In the genomic region with DNA sequence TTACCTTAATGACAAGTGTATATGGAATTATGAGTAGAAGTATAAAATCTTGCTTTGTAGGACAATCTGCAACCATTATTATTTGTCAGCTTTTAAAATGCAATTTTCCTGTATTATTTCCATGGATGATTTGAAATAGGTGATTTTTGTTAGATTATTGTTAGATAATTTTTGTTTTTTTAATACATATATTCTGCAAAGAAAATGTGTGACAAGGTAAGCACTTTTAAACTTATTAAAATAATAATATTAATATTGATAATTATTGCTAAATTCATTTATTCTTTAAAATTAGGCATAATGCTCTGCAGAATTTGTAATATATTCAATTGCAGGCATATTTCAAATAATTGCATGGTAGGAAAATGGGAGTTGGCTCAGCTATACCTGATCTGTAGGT, we compare ENCODE assay signal across 34 cellular contexts.
"Had no signal": no experiment of that assay in that cellular context is flagged by ENCODE, and none has a peak within 500 bp of the region (broad histone marks: within the 10 kb centered on the region; RNA-seq: fewer than 3 reads in every experiment).

No MANE protein-coding gene starts in this region.

- DNase-seq: Karpas-422, Kasumi-1, MG63, MM.1S, MV-4-11, NCI-H1048, NCI-H1092, NCI-H1092 treated with DMSO at 0.1 percent for 48 hours, NCI-H1105, NCI-H1105 treated with DMSO at 0.1 percent for 48 hours, NCI-H1417, NCI-H1417 treated with DMSO at 0.1 percent for 48 hours, NCI-H1436, NCI-H1436 treated with DMSO at 0.1 percent for 48 hours, NCI-H146, NCI-H1694, NCI-H1694 treated with DMSO at 0.1 percent for 48 hours, NCI-H187, NCI-H187 treated with DMSO at 0.1 percent for 48 hours, NCI-H1930, NCI-H2029, NCI-H2029 treated with DMSO at 0.1 percent for 48 hours, NCI-H2081, NCI-H2081 treated with DMSO at 0.1 percent for 48 hours, NCI-H2107, NCI-H2171, NCI-H2171 treated with DMSO at 0.1 percent for 48 hours, NCI-H2227 treated with DMSO at 0.1 percent for 48 hours, NCI-H226, NCI-H345, NCI-H446, NCI-H446 treated with DMSO at 0.1 percent for 48 hours, NCI-H510A, NCI-H510A treated with DMSO at 0.1 percent for 48 hours had no signal
